In the genomic region with DNA sequence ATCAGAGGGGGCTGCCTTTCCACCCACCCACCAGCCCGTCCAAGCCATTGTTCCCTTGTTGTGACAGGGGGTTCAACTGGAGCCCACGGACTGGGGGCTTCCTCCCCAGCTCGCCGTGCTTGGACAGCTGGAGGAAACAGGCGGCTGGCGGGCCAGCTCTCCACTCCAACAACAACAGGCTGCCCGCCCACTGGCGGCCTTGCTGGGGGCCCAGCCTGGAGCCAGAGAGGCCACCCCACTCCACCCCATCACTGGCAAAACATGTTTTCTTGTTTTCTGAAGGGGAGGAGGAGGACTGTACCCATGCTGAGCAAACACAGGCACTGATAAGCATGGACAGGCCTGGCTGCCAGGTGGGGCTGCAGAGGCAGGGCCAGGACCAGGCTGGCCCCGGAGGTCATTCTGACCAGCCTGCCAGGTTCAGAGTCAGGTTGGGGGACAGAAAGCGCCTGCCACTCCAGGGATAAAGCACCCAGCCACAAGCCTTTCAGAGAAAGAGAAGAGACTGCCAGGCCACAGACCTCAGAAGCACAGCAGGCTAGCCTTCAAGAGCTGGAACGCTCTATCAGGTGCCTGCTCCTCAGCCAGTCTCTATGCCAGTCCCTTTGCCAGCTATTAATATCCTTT, we compare ENCODE assay signal across 15 cellular contexts. TPM values are rescaled to one million over a fixed set of nuclear protein-coding genes. Genes with fewer than 3 reads are reported as not detected.
A peak's percentile ranks its signal among the peaks of the same experiment; 100 is the strongest.
DNase-seq lines count a peak whose midpoint lies in the region; ATAC-seq lines count a peak whose summit lies in the region.
"Had no signal": no experiment of that assay in that cellular context is flagged by ENCODE, and none has a peak within 500 bp of the region (broad histone marks: within the 10 kb centered on the region; RNA-seq: fewer than 3 reads in every experiment).

No MANE protein-coding gene starts in this region.

- intact Hi-C loops in left colon (cut with DNase I, micrococcal nuclease), result no loop called here

- ATAC-seq in left colon (peak; percentile 96), T-cell (replicated peaks in 1 of 4) (no peak), HG03469 (IDR thresholded peaks at IDR 0.05; ENCODE audit: unreplicated experiment) (no peak)
- ATAC-seq in stimulated activated memory B cell treated with anti-CD40 and anti-IgM and Interleukin-4, amounts not matched to agents 10 μg/mL and 1 μg/mL and 100 μg/mL, for 72 hours, result peak; percentile 31
- ATAC-seq: activated T-cell treated with anti-CD3 and anti-CD28 coated beads, Interleukin-2, amount 50 U/mL, for 4 hours had no signal

- H3K9me3 Mint-ChIP-seq in stimulated activated memory B cell treated with anti-CD40 and anti-IgM and Interleukin-4, amounts not matched to agents 10 μg/mL and 1 μg/mL and 100 μg/mL, for 72 hours, result peaks cover 3% of the 10 kb centered on the region
- peaks cover 0 to 3% (median 3%) of the 10 kb centered on the region in 3 donors for H3K9me3 Mint-ChIP-seq in T-cell
- H3K9me3 Mint-ChIP-seq: CD4-positive, CD25-positive, alpha-beta regulatory T cell had no signal

- no peak overlapping the region for H3K27ac Mint-ChIP-seq in stimulated activated memory B cell treated with anti-CD40 and anti-IgM and Interleukin-4, amounts not matched to agents 10 μg/mL and 1 μg/mL and 100 μg/mL, for 72 hours
- H3K27ac Mint-ChIP-seq in T-cell, result no peak overlapping the region
- H3K27ac Mint-ChIP-seq: brain; CD4-positive, CD25-positive, alpha-beta regulatory T cell had no signal

- POLR2A ChIA-PET in T-cell (lab: Charles Lee), result no interaction called here

- H3K36me3 Mint-ChIP-seq in stimulated activated memory B cell treated with anti-CD40 and anti-IgM and Interleukin-4, amounts not matched to agents 10 μg/mL and 1 μg/mL and 100 μg/mL, for 72 hours, result peaks cover 5% of the 10 kb centered on the region
- H3K36me3 Mint-ChIP-seq in T-cell, result peaks cover 10% of the 10 kb centered on the region
- H3K36me3 Mint-ChIP-seq: neural progenitor cell had no signal

- no peaks in the 10 kb centered on the region for H3K27me3 Mint-ChIP-seq in stimulated activated memory B cell treated with anti-CD40 and anti-IgM and Interleukin-4, amounts not matched to agents 10 μg/mL and 1 μg/mL and 100 μg/mL, for 72 hours
- no peaks in the 10 kb centered on the region for H3K27me3 Mint-ChIP-seq in T-cell
- H3K27me3 Mint-ChIP-seq: CD4-positive, CD25-positive, alpha-beta regulatory T cell had no signal

- peaks cover 9% of the 10 kb centered on the region for H3K4me1 Mint-ChIP-seq in stimulated activated memory B cell treated with anti-CD40 and anti-IgM and Interleukin-4, amounts not matched to agents 10 μg/mL and 1 μg/mL and 100 μg/mL, for 72 hours
- peaks cover 0 to 5% (median 0%) of the 10 kb centered on the region in 3 donors for H3K4me1 Mint-ChIP-seq in T-cell
- H3K4me1 Mint-ChIP-seq: brain; CD4-positive, CD25-positive, alpha-beta regulatory T cell had no signal

- CTCF ChIA-PET in T-cell (lab: Charles Lee), result no interaction called here

- DNase-seq in DMS 273 (lab: John Stamatoyannopoulos, UW; ENCODE audit: unreplicated experiment), result peak; percentile 3
- DNase-seq in DMS 273 treated with DMSO at 0.1 percent for 48 hours (lab: John Stamatoyannopoulos, UW), result no peak
- DNase-seq in astrocyte of the hippocampus (ENCODE audit: low read depth, low spot score), result peak; percentile 67
- peak in 1 of 2 donors; percentile 31 for DNase-seq in left colon
- no peak for DNase-seq in T-cell
- no peak for DNase-seq in DMS53 (lab: John Stamatoyannopoulos, UW)
- DNase-seq: activated CD4-positive, alpha-beta T cell treated with anti-CD3 and anti-CD28 coated beads for 4 hours; activated T-cell treated with anti-CD3 and anti-CD28 coated beads, Interleukin-2, amount 50 U/mL, for 4 hours; CD4-positive, CD25-positive, alpha-beta regulatory T cell; H7; substantia nigra had no signal

- no peak overlapping the region for H3K4me3 Mint-ChIP-seq in stimulated activated memory B cell treated with anti-CD40 and anti-IgM and Interleukin-4, amounts not matched to agents 10 μg/mL and 1 μg/mL and 100 μg/mL, for 72 hours
- no peak overlapping the region for H3K4me3 Mint-ChIP-seq in T-cell
- H3K4me3 Mint-ChIP-seq: activated T-cell treated with anti-CD3 and anti-CD28 coated beads, Interleukin-2, amount 50 U/mL, for 4 hours; brain; CD4-positive, CD25-positive, alpha-beta regulatory T cell; neural progenitor cell had no signal

RNA-seq across cellular contexts. Expression of gene GJA4, which starts 32.8 kb away (rescaled TPM):
- 1 to 10 TPM; 1.5 to 2.3 TPM for total RNA-seq in left colon
- not detected for total RNA-seq in T-cell
- total RNA-seq: CD4-positive, CD25-positive, alpha-beta regulatory T cell had no signal

RNA-seq across cellular contexts. Expression of gene SMIM12, which starts 34.0 kb away (rescaled TPM):
- total RNA-seq in left colon (10 to 100 TPM; 58.8 to 59.4 TPM), T-cell (10 to 100 TPM; 29.8 to 46.7 (median 37.1) TPM)

RNA-seq across cellular contexts. Expression of gene GJB3, which starts 44.6 kb away (rescaled TPM):
- total RNA-seq in left colon, result 10 to 100 TPM in 1 of 2 donors, 1 to 10 TPM in 1; 6.7 to 11.0 TPM
- not detected for total RNA-seq in T-cell
- total RNA-seq: activated T-cell treated with anti-CD3 and anti-CD28 coated beads, Interleukin-2, amount 50 U/mL, for 4 hours; CD4-positive, CD25-positive, alpha-beta regulatory T cell had no signal

Comparison
In these comparisons a context has a peak if more than half of its experiments do, and no peak if none do; other contexts are left out.
1. DNase-seq: peak in DMS 273 (single experiment) and astrocyte of the hippocampus (single experiment); none in DMS 273 treated with DMSO at 0.1 percent for 48 hours (single experiment), T-cell (0 of 34) and DMS53 (single experiment).
2. ATAC-seq: peak in left colon (single experiment) and stimulated activated memory B cell treated with anti-CD40 and anti-IgM and Interleukin-4, amounts not matched to agents 10 μg/mL and 1 μg/mL and 100 μg/mL, for 72 hours (single experiment); none in T-cell (0 of 4) and HG03469 (single experiment).
3. RNA of gene GJB3, which starts 44.6 kb away (total RNA-seq): 6.7 to 11.0 TPM in left colon; not detected in T-cell; every median in the first group is over 4 times any median in the second.